8 cellular contexts compared by ENCODE assay signal in genomic region chr5:131423056-131423455, GRCh38.
DNase-seq lines count a peak whose midpoint lies in the region; ATAC-seq and TF ChIP-seq lines count a peak whose summit lies in the region.

No MANE protein-coding gene starts in this region.

- no peak overlapping the region for H3K4ac ChIP-seq in IMR-90 (ENCODE audit: low read depth, low read length)

- dilution Hi-C loops in IMR-90 (cut with HindIII; ENCODE audit: low sequenced_read_pairs, unreplicated experiment): no loop called here

- TF ChIP-seq POLR2A in IMR-90 (IDR thresholded peaks at IDR 0.05; ENCODE audit: low read depth, low read length): no peak

- H3K27me3 Mint-ChIP-seq in effector memory CD8-positive, alpha-beta T cell: no peaks in the 10 kb centered on the region

- H3K4me1 ChIP-seq in IMR-90 (ENCODE audit: control insufficient read depth, insufficient read depth, low read length): no peaks in the 10 kb centered on the region
- no peaks in the 10 kb centered on the region for H3K4me1 ChIP-seq in mucosa of descending colon (ENCODE audit: low read depth)

- no peak overlapping the region for H3K9ac ChIP-seq in IMR-90 (ENCODE audit: low read depth, low read length)

- peak overlapping the region in 1 of 2 donors; percentile 65 for H3K27ac Mint-ChIP-seq in effector memory CD8-positive, alpha-beta T cell

- no peak overlapping the region for H3K4me2 ChIP-seq in IMR-90 (ENCODE audit: low read depth, low read length)

- in situ Hi-C loops in IMR-90 (cut with MboI; ENCODE audit: low sequenced_read_pairs): loop anchor here (5.0 to 25.0 kb wide), 4 partner anchors 536 to 1511 kb away; partner anchors contain the start of gene CHSY3

- no peaks in the 10 kb centered on the region for H3K9me3 ChIP-seq in IMR-90 (ENCODE audit: control insufficient read depth, insufficient read depth, low read length)
- H3K9me3 ChIP-seq in mucosa of descending colon: no peaks in the 10 kb centered on the region

- CTCF ChIA-PET in IMR-90 (lab: Yijun Ruan, JAX): interaction anchor here (0.6 to 1.7 kb wide), 3 partner anchors 144 to 585 kb away, joined by 3 to 5 read pairs (median 3); no protein-coding TSS in a partner anchor

- H3K27me3 ChIP-seq in IMR-90 (ENCODE audit: control insufficient read depth, insufficient read depth, low read length): no peaks in the 10 kb centered on the region

- peak; percentile 71 for TF ChIP-seq RAD21 in IMR-90 (IDR thresholded peaks at IDR 0.05; ENCODE audit: low read length)

- TF ChIP-seq CTCF in IMR-90 (conservative IDR thresholded peaks at IDR 0.05; ENCODE audit: low read depth, low read length): peak; percentile 54
- no peak for TF ChIP-seq CTCF in mucosa of descending colon (IDR thresholded peaks at IDR 0.05)

- H4K5ac ChIP-seq in IMR-90 (ENCODE audit: low read depth, low read length): no peak overlapping the region

- H2BK5ac ChIP-seq in IMR-90 (ENCODE audit: low read depth, low read length, poor library complexity, severe bottlenecking): no peak overlapping the region

- no peak overlapping the region for H2AK5ac ChIP-seq in IMR-90 (ENCODE audit: low read depth, low read length)

- WGBS in IMR-90 (ENCODE audit: extremely low coverage in 2 of 2, insufficient read length in 1 of 2), 2 experiments: no CpG with 5 or more reads among the region's 2 CpGs

- no peak overlapping the region for H3K23ac ChIP-seq in IMR-90 (ENCODE audit: low read depth, low read length)

- intact Hi-C loops in IMR-90 (cut with micrococcal nuclease) (loop anchor here (1.0 kb wide), 2 partner anchors 166 to 585 kb away; no protein-coding TSS in a partner anchor), mucosa of descending colon (cut with DNase I, micrococcal nuclease) (no loop called here)

- H2AFZ ChIP-seq in IMR-90 (replicated peaks; ENCODE audit: low read length, poor library complexity): no peak overlapping the region

- POLR2A ChIA-PET in IMR-90 (lab: Charles Lee; ENCODE audit: unreplicated experiment): no interaction called here

- H3K4me1 Mint-ChIP-seq in effector memory CD8-positive, alpha-beta T cell (ENCODE audit: low read depth in 2 of 2): peaks cover 0 to 4% of the 10 kb centered on the region in 2 donors

- no peak overlapping the region for H2BK20ac ChIP-seq in IMR-90 (ENCODE audit: low read depth, low read length)

- H3K27ac ChIP-seq in IMR-90 (ENCODE audit: insufficient read depth, low read length): no peak overlapping the region

- no peak overlapping the region for H2BK15ac ChIP-seq in IMR-90 (ENCODE audit: low read depth, low read length)

- H3K9me1 ChIP-seq in IMR-90 (ENCODE audit: insufficient read depth, low read length): no peaks in the 10 kb centered on the region

- DNase-seq in NCI-H1417 (lab: John Stamatoyannopoulos, UW) (peak in 2 of 3 experiments; percentile 4 to 39), NCI-H1417 treated with DMSO at 0.1 percent for 48 hours (lab: John Stamatoyannopoulos, UW) (no peak), IMR-90 (peak; percentile 27), amniotic stem cell (lab: John Stamatoyannopoulos, UW) (peak; percentile 6), myocyte (ENCODE audit: low read depth) (peak; percentile 10), mucosa of descending colon (no peak)
- DNase-seq in effector memory CD8-positive, alpha-beta T cell: no peak

- no peaks in the 10 kb centered on the region for H3K9me3 Mint-ChIP-seq in effector memory CD8-positive, alpha-beta T cell

- H3K18ac ChIP-seq in IMR-90 (ENCODE audit: low read depth, low read length): no peak overlapping the region

- H2BK120ac ChIP-seq in IMR-90 (ENCODE audit: low read depth, low read length): no peak overlapping the region

- ATAC-seq in IMR-90 (ENCODE audit: low read depth): peak; percentile 79
- no peak for ATAC-seq in effector memory CD8-positive, alpha-beta T cell (replicated peaks)
- ATAC-seq in mucosa of descending colon: no peak
- ATAC-seq in HG03139 (IDR thresholded peaks at IDR 0.05; ENCODE audit: unreplicated experiment): no peak

- H4K8ac ChIP-seq in IMR-90 (ENCODE audit: low read depth in 2 of 2, low read length in 2 of 2): no peak overlapping the region

- no peak overlapping the region for H3K14ac ChIP-seq in IMR-90 (replicated peaks; ENCODE audit: low read depth, low read length)

- H3K36me3 Mint-ChIP-seq in effector memory CD8-positive, alpha-beta T cell (ENCODE audit: insufficient read depth): peaks cover 53% of the 10 kb centered on the region

- peaks cover 5 to 7% of the 10 kb centered on the region in 2 experiments; a peak in 2 of 4 replicates for H3K79me1 ChIP-seq in IMR-90 (ENCODE audit: low read depth in 1 of 2, low read length in 2 of 2)

- no peak overlapping the region for H3K4me3 ChIP-seq in IMR-90 (ENCODE audit: insufficient read depth, low read depth, low read length)
- H3K4me3 ChIP-seq in mucosa of descending colon: no peak overlapping the region

- H2AK9ac ChIP-seq in IMR-90 (replicated peaks; ENCODE audit: low read depth, low read length, poor library complexity): no peak overlapping the region

- no peaks in the 10 kb centered on the region for H4K20me1 ChIP-seq in IMR-90 (ENCODE audit: insufficient read depth, low read length)

- H3K36me3 ChIP-seq in IMR-90 (ENCODE audit: control insufficient read depth, insufficient read depth, low read length) (peaks cover 6% of the 10 kb centered on the region), mucosa of descending colon (ENCODE audit: low read depth) (no peaks in the 10 kb centered on the region)

- H4K91ac ChIP-seq in IMR-90 (ENCODE audit: insufficient read depth, low read depth, low read length): no peak overlapping the region

- no peak overlapping the region for H3K4me3 Mint-ChIP-seq in effector memory CD8-positive, alpha-beta T cell

- no TSS peak for BruUV-seq in IMR-90 (replicated peaks; lab: Mats Ljungman, UMichigan)

- no peak overlapping the region for H3K56ac ChIP-seq in IMR-90 (ENCODE audit: extremely low read depth, insufficient read depth, low read length)

TF ChIP-seq in IMR-90, 13 proteins besides CTCF, POLR2A, EP300 and RAD21:
- TF ChIP-seq SMC3 (IDR thresholded peaks at IDR 0.05; ENCODE audit: low read depth, low read length) (peak; percentile 41; the same call in 1 of the 2 replicates), NFE2L2 (IDR thresholded peaks at IDR 0.05; ENCODE audit: low read depth, low read length) (no peak)
TF ChIP-seq in IMR-90: peak in this region for 1.

Comparison
In these comparisons a context has a peak if more than half of its experiments do, and no peak if none do; other contexts are left out.
1. DNase-seq: peak in NCI-H1417 (2 of 3), IMR-90 (single experiment), amniotic stem cell (single experiment) and myocyte (single experiment); none in NCI-H1417 treated with DMSO at 0.1 percent for 48 hours (single experiment), effector memory CD8-positive, alpha-beta T cell (0 of 3) and mucosa of descending colon (0 of 3).